Comparison of ENCODE assay signal across 8 cellular contexts in the genomic region with DNA sequence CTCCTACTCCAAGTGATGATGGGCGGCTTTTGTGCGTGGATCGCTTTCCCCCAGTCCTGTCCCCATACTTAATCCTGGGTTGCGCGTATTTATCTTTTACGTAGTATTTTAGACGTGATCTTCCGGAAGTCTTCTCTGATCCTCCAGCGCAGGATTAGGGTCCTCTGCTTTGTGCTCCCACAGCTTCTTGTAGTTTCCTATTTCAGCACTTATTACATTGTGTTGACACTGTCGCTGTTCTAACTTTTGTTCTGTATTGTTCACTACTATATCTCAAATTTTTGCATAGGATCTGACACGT. TPM values are rescaled to one million over a fixed set of nuclear protein-coding genes. Genes with fewer than 3 reads are reported as not detected.
DNase-seq lines count a peak whose midpoint lies in the region; ATAC-seq and TF ChIP-seq lines count a peak whose summit lies in the region.

No MANE protein-coding gene starts in this region.

- H2BK12ac ChIP-seq in neuronal stem cell (ENCODE audit: low read length) = no peak overlapping the region

- H3K4me3 ChIP-seq in Loucy (ENCODE audit: low read length, poor library complexity, severe bottlenecking) (peak overlapping the region; percentile 85), neuronal stem cell (ENCODE audit: low read length in 2 of 2) (peak overlapping the region; percentile 60 to 95)

- H2BK5ac ChIP-seq in neuronal stem cell (ENCODE audit: low read length) = no peak overlapping the region

- no peak overlapping the region for H2AK5ac ChIP-seq in neuronal stem cell (ENCODE audit: low read depth, low read length)

- H3K4me1 ChIP-seq in Loucy (ENCODE audit: insufficient read depth, low read length, poor library complexity, severe bottlenecking) (peaks cover 9% of the 10 kb centered on the region), neuronal stem cell (ENCODE audit: control insufficient read depth in 2 of 2, insufficient read depth in 1 of 2, low read depth in 1 of 2, low read length in 2 of 2) (peaks cover 1 to 3% of the 10 kb centered on the region in 2 donors)

- peak overlapping the region; percentile 30 for H3K18ac ChIP-seq in neuronal stem cell (ENCODE audit: low read length)

- TF ChIP-seq CTCF in Calu3 (IDR thresholded peaks at IDR 0.05; ENCODE audit: unreplicated experiment) (no peak), Loucy (conservative IDR thresholded peaks at IDR 0.05; ENCODE audit: low read length) (no peak)

- H2BK15ac ChIP-seq in neuronal stem cell (ENCODE audit: low read length) = no peak overlapping the region

- H3K27me3 Mint-ChIP-seq in Calu3 (ENCODE audit: unreplicated experiment) = no peaks in the 10 kb centered on the region

- no peak overlapping the region for H3K4ac ChIP-seq in neuronal stem cell (ENCODE audit: low read length)

- DNase-seq in Calu3 (no peak), neuronal stem cell (ENCODE audit: low spot score) (no peak), LoVo (ENCODE audit: low spot score) (no peak), NCI-H2107 treated with DMSO at 0.1 percent for 48 hours (lab: John Stamatoyannopoulos, UW; ENCODE audit: unreplicated experiment) (no peak), A172 (ENCODE audit: low spot score) (no peak)
- peak; percentile 35 for DNase-seq in effector CD8-positive, alpha-beta T cell (lab: John Stamatoyannopoulos, UW)

- H3K36me3 ChIP-seq in Loucy (ENCODE audit: insufficient read depth, low read length) = peaks cover 21% of the 10 kb centered on the region; the same call in 1 of the 2 replicates
- H3K36me3 ChIP-seq in neuronal stem cell (replicated peaks in 1 of 2; ENCODE audit: control insufficient read depth in 2 of 2, insufficient read depth in 2 of 2, low read length in 2 of 2) = peaks cover 30 to 70% of the 10 kb centered on the region in 2 donors

- WGBS in neuronal stem cell (ENCODE audit: extremely low coverage in 2 of 2, insufficient read length in 2 of 2, insufficient replicate concordance in 1 of 2), 2 donors = no CpG with 5 or more reads among the region's 11 CpGs

- peak overlapping the region; percentile 91 for H3K4me3 Mint-ChIP-seq in Calu3 (ENCODE audit: low read depth, unreplicated experiment)

- H3K4me2 ChIP-seq in Loucy (ENCODE audit: low read depth, low read length, poor library complexity, severe bottlenecking) (peak overlapping the region; percentile 99), neuronal stem cell (ENCODE audit: insufficient read depth, low read length, poor library complexity, severe bottlenecking) (peak overlapping the region; percentile 78)

- H3K14ac ChIP-seq in neuronal stem cell (ENCODE audit: low read length) = no peak overlapping the region

- peaks cover 10% of the 10 kb centered on the region for H3K79me1 ChIP-seq in neuronal stem cell (ENCODE audit: low read depth, low read length)

- H3K36me3 Mint-ChIP-seq in Calu3 (ENCODE audit: insufficient read depth, unreplicated experiment) = peaks cover 68% of the 10 kb centered on the region

- no peaks in the 10 kb centered on the region for H3F3A ChIP-seq in Loucy (ENCODE audit: low read depth)

- no peak for ATAC-seq in GM21529 (IDR thresholded peaks at IDR 0.05; ENCODE audit: unreplicated experiment)

- no peaks in the 10 kb centered on the region for H3K9me2 ChIP-seq in Loucy (replicated peaks; ENCODE audit: low read depth, low read length)

- CTCF ChIA-PET in Calu3 (lab: Charles Lee) = interaction anchor here (0.5 to 1.7 kb wide), 17 partner anchors 9 to 504 kb away, joined by 3 to 12 read pairs (median 4); partner anchors contain the start of genes ANKHD1, CD14, EIF4EBP3 and HARS1

- H4K8ac ChIP-seq in neuronal stem cell (ENCODE audit: low read depth, low read length) = no peak overlapping the region

- H3K9ac ChIP-seq in Loucy (ENCODE audit: low read depth, low read length, poor library complexity, severe bottlenecking) = peak overlapping the region; percentile 81
- H3K9ac ChIP-seq in neuronal stem cell (ENCODE audit: low read depth, low read length, poor library complexity) = peak overlapping the region; percentile 89

- H3K23ac ChIP-seq in neuronal stem cell (ENCODE audit: low read depth, low read length, poor library complexity) = no peak overlapping the region

- H3K27ac Mint-ChIP-seq in Calu3 (ENCODE audit: unreplicated experiment) = peak overlapping the region; percentile 89

- H3K4me1 Mint-ChIP-seq in Calu3 (ENCODE audit: low read depth, unreplicated experiment) = peaks cover 10% of the 10 kb centered on the region

- peaks cover 13% of the 10 kb centered on the region for H4K20me1 ChIP-seq in Loucy (ENCODE audit: insufficient read depth, low read length, poor library complexity, severe bottlenecking)

- H2AFZ ChIP-seq in Loucy (ENCODE audit: low read length) (peak overlapping the region; percentile 80), neuronal stem cell (ENCODE audit: low read length) (peak overlapping the region; percentile 71)

- H3K9me3 ChIP-seq in Loucy (ENCODE audit: insufficient read depth, low read depth, low read length) (no peaks in the 10 kb centered on the region), neuronal stem cell (replicated peaks in 1 of 2; ENCODE audit: control insufficient read depth in 2 of 2, insufficient read depth in 1 of 2, low read depth in 1 of 2, low read length in 2 of 2) (no peaks in the 10 kb centered on the region)

- intact Hi-C loops in Calu3 (cut with micrococcal nuclease; ENCODE audit: unreplicated experiment) = no loop called here

- H3K79me2 ChIP-seq in Loucy (ENCODE audit: insufficient read depth, low read length) = peaks cover 48% of the 10 kb centered on the region

- no peak overlapping the region for H2BK120ac ChIP-seq in neuronal stem cell (ENCODE audit: low read depth, low read length)

- no peaks in the 10 kb centered on the region for H3K9me3 Mint-ChIP-seq in Calu3 (ENCODE audit: low read depth, unreplicated experiment)

- no peak overlapping the region for H4K91ac ChIP-seq in neuronal stem cell (ENCODE audit: low read depth, low read length, poor library complexity)

- H3K27me3 ChIP-seq in Loucy (ENCODE audit: insufficient read depth, low read length, poor library complexity, severe bottlenecking) = no peaks in the 10 kb centered on the region
- no peaks in the 10 kb centered on the region for H3K27me3 ChIP-seq in neuronal stem cell (ENCODE audit: control insufficient read depth in 3 of 3, insufficient read depth in 3 of 3, low read depth in 1 of 3, low read length in 3 of 3)

- no peak overlapping the region for H3K27ac ChIP-seq in neuronal stem cell (replicated peaks; ENCODE audit: low read length)

- TSS peak; percentile 73 for BruUV-seq in Calu3 (replicated peaks; lab: Mats Ljungman, UMichigan)

RNA-seq across cellular contexts. Expression of gene IK, which starts 0.5 kb away (rescaled TPM):
- total RNA-seq in Calu3 (2022) = 115 and 130 TPM in 2 replicates
- 115 TPM for polyA plus RNA-seq in neuronal stem cell (2013, experiment 1 of 2)
- 114 TPM for polyA plus RNA-seq in neuronal stem cell (2013, experiment 2 of 2)
- 147 and 211 TPM in 2 replicates for total RNA-seq in A172 (2014; rRNA removed; shearing (Covaris generic))

RNA-seq across cellular contexts. Expression of gene NDUFA2, which starts 0.7 kb away (rescaled TPM):
- 71.3 and 71.4 TPM in 2 replicates for total RNA-seq in Calu3 (2022)
- polyA plus RNA-seq in neuronal stem cell (2013, experiment 1 of 2) = 116 TPM
- polyA plus RNA-seq in neuronal stem cell (2013, experiment 2 of 2) = 116 TPM
- total RNA-seq in A172 (2014; rRNA removed; shearing (Covaris generic)) = 112 and 115 TPM in 2 replicates

RNA-seq across cellular contexts. Expression of gene TMCO6, which starts 8.8 kb away (rescaled TPM):
- total RNA-seq in Calu3 (2022) = 28.5 and 30.9 TPM in 2 replicates
- 14.7 TPM for polyA plus RNA-seq in neuronal stem cell (2013, experiment 1 of 2)
- polyA plus RNA-seq in neuronal stem cell (2013, experiment 2 of 2) = 13.3 TPM
- 1.4 and 8.8 TPM in 2 replicates for total RNA-seq in A172 (2014; rRNA removed; shearing (Covaris generic))

RNA-seq across cellular contexts. Expression of gene CD14, which starts 15.1 kb away (rescaled TPM):
- total RNA-seq in Calu3 (2022) = 0.73 and 1.1 TPM in 2 replicates
- 0.21 TPM for polyA plus RNA-seq in neuronal stem cell (2013, experiment 1 of 2)
- 0.28 TPM for polyA plus RNA-seq in neuronal stem cell (2013, experiment 2 of 2)
- total RNA-seq in A172 (2014; rRNA removed; shearing (Covaris generic)) = 2.3 TPM in 1 of 2 replicates, not detected in the other

RNA-seq across cellular contexts. Expression of gene WDR55, which starts 16.6 kb away (rescaled TPM):
- 54.2 and 59.8 TPM in 2 replicates for total RNA-seq in Calu3 (2022)
- 9.9 TPM for polyA plus RNA-seq in neuronal stem cell (2013, experiment 1 of 2)
- 10.2 TPM for polyA plus RNA-seq in neuronal stem cell (2013, experiment 2 of 2)
- total RNA-seq in A172 (2014; rRNA removed; shearing (Covaris generic)) = 28.5 and 30.8 TPM in 2 replicates
